In genomic region chr5:157384971-157385709, GRCh38 we compare ENCODE assay signal across 8 cellular contexts.
DNase-seq lines count a peak whose midpoint lies in the region; ATAC-seq and TF ChIP-seq lines count a peak whose summit lies in the region.

No MANE protein-coding gene starts in this region.

- DNase-seq in GM23248: peak; percentile 98
- no peak for DNase-seq in activated CD8-positive, alpha-beta T cell treated with anti-CD3 and anti-CD28 coated beads for 36 hours
- peak in 1 of 2 donors; percentile 65 for DNase-seq in heart right ventricle
- no peak for DNase-seq in occipital lobe (lab: John Stamatoyannopoulos, UW)
- DNase-seq in hippocampal formation (lab: John Stamatoyannopoulos, UW): no peak
- no peak for DNase-seq in activated T-cell treated with anti-CD3 and anti-CD28 coated beads for 4 hours

- no peaks in the 10 kb centered on the region for H3K9me2 ChIP-seq in GM23248 (ENCODE audit: insufficient read depth)

- no peak overlapping the region; the same call in 1 of the 2 replicates for H3K9ac ChIP-seq in GM23248
- H3K9ac ChIP-seq in skeletal muscle tissue (ENCODE audit: low read depth in 1 of 3, low read length in 3 of 3): peak overlapping the region in 1 of 3 donors; percentile 34

- H3F3A ChIP-seq in GM23248 (ENCODE audit: insufficient read depth): peaks cover 42% of the 10 kb centered on the region

- no peak for ATAC-seq in activated CD8-positive, alpha-beta T cell treated with anti-CD3 and anti-CD28 coated beads for 36 hours
- peak; percentile 68 to 91 (median 86) for ATAC-seq in heart right ventricle
- ATAC-seq in GM21381 (IDR thresholded peaks at IDR 0.05; ENCODE audit: unreplicated experiment): no peak

- in situ Hi-C loops in GM23248 (cut with MboI): no loop called here

- H3K36me3 Mint-ChIP-seq in activated CD8-positive, alpha-beta T cell treated with anti-CD3 and anti-CD28 coated beads for 36 hours (ENCODE audit: low read depth): peaks cover 66% of the 10 kb centered on the region

- H3K4me3 Mint-ChIP-seq in activated CD8-positive, alpha-beta T cell treated with anti-CD3 and anti-CD28 coated beads for 36 hours: no peak overlapping the region

- H3K4me1 ChIP-seq in GM23248 (ENCODE audit: insufficient read depth) (peaks cover 51% of the 10 kb centered on the region), heart right ventricle (peaks cover 0 to 53% (median 23%) of the 10 kb centered on the region in 9 donors), skeletal muscle tissue (ENCODE audit: control insufficient read depth in 3 of 3, insufficient read depth in 3 of 3, low read length in 3 of 3) (peaks cover 9 to 18% (median 14%) of the 10 kb centered on the region in 3 donors)

- no peak for TF ChIP-seq CTCF in activated CD8-positive, alpha-beta T cell treated with anti-CD3 and anti-CD28 coated beads for 36 hours (IDR thresholded peaks at IDR 0.05)
- TF ChIP-seq CTCF in heart right ventricle (IDR thresholded peaks at IDR 0.05): no peak

- H3K9me3 Mint-ChIP-seq in activated CD8-positive, alpha-beta T cell treated with anti-CD3 and anti-CD28 coated beads for 36 hours: no peaks in the 10 kb centered on the region

- no peak overlapping the region for H2AFZ ChIP-seq in GM23248

- peaks cover 16% of the 10 kb centered on the region for H3K4me1 Mint-ChIP-seq in activated CD8-positive, alpha-beta T cell treated with anti-CD3 and anti-CD28 coated beads for 36 hours (ENCODE audit: low read depth)

- peak overlapping the region; percentile 43; the same call in 1 of the 2 replicates for H3K4me3 ChIP-seq in GM23248
- no peak overlapping the region for H3K4me3 ChIP-seq in heart right ventricle
- H3K4me3 ChIP-seq in skeletal muscle tissue (ENCODE audit: low read length in 3 of 3): no peak overlapping the region

- H3K9me3 ChIP-seq in GM23248 (ENCODE audit: low read depth) (no peaks in the 10 kb centered on the region), heart right ventricle (no peaks in the 10 kb centered on the region), skeletal muscle tissue (ENCODE audit: control insufficient read depth in 3 of 3, low read length in 3 of 3) (no peaks in the 10 kb centered on the region)

- H3K27ac ChIP-seq in GM23248: peak overlapping the region; percentile 64
- H3K27ac ChIP-seq in heart right ventricle: peak overlapping the region; percentile 8 to 82 (median 70)
- H3K27ac ChIP-seq in skeletal muscle tissue (ENCODE audit: low read depth, low read length): peak overlapping the region; percentile 31

- H3K27ac Mint-ChIP-seq in activated CD8-positive, alpha-beta T cell treated with anti-CD3 and anti-CD28 coated beads for 36 hours: peak overlapping the region; percentile 66

- POLR2A ChIA-PET in activated CD8-positive, alpha-beta T cell treated with anti-CD3 and anti-CD28 coated beads for 36 hours (lab: Charles Lee): interaction anchor here (0.7 to 1.7 kb wide), 2 partner anchors 12 to 246 kb away, joined by 3 read pairs; no protein-coding TSS in a partner anchor

- 1% methylated on average over 4 of the region's 4 CpGs for WGBS in GM23248 (ENCODE audit: low coverage in 1 of 2, low lambda C conversion rate in 2 of 2, missing lambda C conversion rate in 2 of 2), 2 experiments
- 19 to 28% methylated on average over 4 of the region's 4 CpGs for WGBS in heart right ventricle, 2 donors

- intact Hi-C loops in activated CD8-positive, alpha-beta T cell treated with anti-CD3 and anti-CD28 coated beads for 36 hours (cut with micrococcal nuclease): no loop called here
- intact Hi-C loops in heart right ventricle (cut with DNase I): no loop called here

- peak overlapping the region; percentile 73 for H3K4me2 ChIP-seq in GM23248 (ENCODE audit: unreplicated experiment)

- H3K27me3 Mint-ChIP-seq in activated CD8-positive, alpha-beta T cell treated with anti-CD3 and anti-CD28 coated beads for 36 hours: no peaks in the 10 kb centered on the region

- H4K20me1 ChIP-seq in GM23248 (ENCODE audit: insufficient read depth): no peaks in the 10 kb centered on the region

- H3K79me2 ChIP-seq in GM23248 (ENCODE audit: insufficient read depth): no peaks in the 10 kb centered on the region

- no peaks in the 10 kb centered on the region for H3K27me3 ChIP-seq in GM23248 (replicated peaks; ENCODE audit: insufficient read depth)
- H3K27me3 ChIP-seq in heart right ventricle: no peaks in the 10 kb centered on the region
- H3K27me3 ChIP-seq in skeletal muscle tissue (ENCODE audit: control insufficient read depth in 3 of 3, insufficient read depth in 3 of 3, low read length in 3 of 3): no peaks in the 10 kb centered on the region

- no peaks in the 10 kb centered on the region for H3K36me3 ChIP-seq in GM23248 (ENCODE audit: low read depth)
- peaks cover 0 to 56% (median 0%) of the 10 kb centered on the region in 9 donors for H3K36me3 ChIP-seq in heart right ventricle
- no peaks in the 10 kb centered on the region for H3K36me3 ChIP-seq in skeletal muscle tissue (ENCODE audit: control insufficient read depth in 3 of 3, insufficient read depth in 3 of 3, low read length in 3 of 3)

- CTCF ChIA-PET in activated CD8-positive, alpha-beta T cell treated with anti-CD3 and anti-CD28 coated beads for 36 hours (lab: Charles Lee): interaction anchor here (0.7 to 1.5 kb wide), 3 partner anchors 9 to 247 kb away, joined by 3 read pairs; no protein-coding TSS in a partner anchor

Comparison
In these comparisons a context has a peak if more than half of its experiments do, and no peak if none do; other contexts are left out.
1. ATAC-seq: peak in heart right ventricle (8 of 8); none in activated CD8-positive, alpha-beta T cell treated with anti-CD3 and anti-CD28 coated beads for 36 hours (single experiment) and GM21381 (single experiment).
2. Peak in every context shown above with its lines, with median percentiles within 50 percentile points of each other: H3K27ac ChIP-seq.